In genomic region chr14:65738339-65738738, GRCh38 we compare ENCODE assay signal across 28 cellular contexts.
"Had no signal": no experiment of that assay in that cellular context is flagged by ENCODE, and none has a peak within 500 bp of the region (broad histone marks: within the 10 kb centered on the region; RNA-seq: fewer than 3 reads in every experiment).

No MANE protein-coding gene starts in this region.

- H3K27ac Mint-ChIP-seq: activated CD4-positive, alpha-beta T cell treated with anti-CD3 and anti-CD28 coated beads, Interleukin-2, amount 10 ng/mL, durations not matched to agents 7 days and 5 days; activated CD8-positive, alpha-beta T cell treated with anti-CD3 and anti-CD28 coated beads, Interleukin-2, amount 10 ng/mL, durations not matched to agents 7 days and 5 days; activated naive CD4-positive, alpha-beta T cell treated with anti-CD3 and anti-CD28 coated beads, Interleukin-2, amount 50 U/mL, for 24 hours; activated naive CD8-positive, alpha-beta T cell treated with anti-CD3 and anti-CD28 coated beads, Interleukin-2, amount 10 ng/mL, durations not matched to agents 7 days and 5 days; activated T-cell treated with anti-CD3 and anti-CD28 coated beads, Interleukin-2, amount 50 U/mL, for 24 hours; activated T-helper 2 cell treated with anti-CD3 and anti-CD28 coated beads, Interferon-gamma antibody, Interleukin-2, Interleukin-4, amounts not matched to agents 10 μg/mL and 5 μg/mL and 100 μg/mL, durations not matched to agents 14 hours and 24 hours and 36 hours had no signal

- H3K4me1 ChIP-seq: ascending aorta, Peyer's patch, SJSA1 had no signal

- H3K36me3 ChIP-seq: cardiac muscle cell, SJSA1 had no signal

- DNase-seq: activated CD4-positive, alpha-beta T cell treated with anti-CD3 and anti-CD28 coated beads, Interleukin-2, amount 10 ng/mL, durations not matched to agents 7 days and 5 days; activated CD4-positive, alpha-beta T cell treated with anti-CD3 and anti-CD28 coated beads, Interleukin-2, amount 50 U/mL, for 48 hours; activated CD8-positive, alpha-beta T cell treated with anti-CD3 and anti-CD28 coated beads, Interleukin-2, amount 10 ng/mL, durations not matched to agents 7 days and 5 days; activated gamma-delta T cell; activated naive CD4-positive, alpha-beta T cell treated with Interleukin-2 at 50 U/mL for 16 hours; activated naive CD8-positive, alpha-beta T cell treated with anti-CD3 and anti-CD28 coated beads, Interleukin-2, amount 10 ng/mL, durations not matched to agents 7 days and 5 days; activated T-cell treated with anti-CD3 and anti-CD28 coated beads, Interleukin-2, amount 50 U/mL, for 24 hours; amygdala; NCI-H1048; NCI-H1105 treated with DMSO at 0.1 percent for 48 hours; NCI-H1436; NCI-H1694; NCI-H1930; NCI-H2081 treated with DMSO at 0.1 percent for 48 hours; NCI-H226; NCI-H446 treated with DMSO at 0.1 percent for 48 hours; Peyer's patch; RPMI8226; SHP77 treated with DMSO at 0.1 percent for 48 hours; SW 1271; T-helper 1 cell; T1000 had no signal

- H3K4me3 Mint-ChIP-seq: activated CD4-positive, alpha-beta T cell treated with anti-CD3 and anti-CD28 coated beads, Interleukin-2, amount 10 ng/mL, durations not matched to agents 7 days and 5 days; activated CD8-positive, alpha-beta T cell treated with anti-CD3 and anti-CD28 coated beads, Interleukin-2, amount 10 ng/mL, durations not matched to agents 7 days and 5 days; activated naive CD4-positive, alpha-beta T cell treated with anti-CD3 and anti-CD28 coated beads, Interleukin-2, amount 50 U/mL, for 24 hours; activated naive CD8-positive, alpha-beta T cell treated with anti-CD3 and anti-CD28 coated beads, Interleukin-2, amount 10 ng/mL, durations not matched to agents 7 days and 5 days; activated T-cell treated with anti-CD3 and anti-CD28 coated beads, Interleukin-2, amount 50 U/mL, for 24 hours had no signal

- H3K4me3 ChIP-seq: ascending aorta, cardiac muscle cell, K562, Peyer's patch, SJSA1 had no signal

- H3K27ac ChIP-seq: ascending aorta, cardiac muscle cell, Peyer's patch, SJSA1 had no signal

- H3K27me3 Mint-ChIP-seq: activated CD4-positive, alpha-beta T cell treated with anti-CD3 and anti-CD28 coated beads, Interleukin-2, amount 10 ng/mL, durations not matched to agents 7 days and 5 days; activated naive CD4-positive, alpha-beta T cell treated with anti-CD3 and anti-CD28 coated beads, Interleukin-2, amount 50 U/mL, for 24 hours; activated naive CD8-positive, alpha-beta T cell treated with anti-CD3 and anti-CD28 coated beads, Interleukin-2, amount 10 ng/mL, durations not matched to agents 7 days and 5 days; activated T-cell treated with anti-CD3 and anti-CD28 coated beads, Interleukin-2, amount 50 U/mL, for 24 hours had no signal

- H3K4me1 Mint-ChIP-seq: activated naive CD4-positive, alpha-beta T cell treated with anti-CD3 and anti-CD28 coated beads, Interleukin-2, amount 50 U/mL, for 24 hours; activated naive CD8-positive, alpha-beta T cell treated with anti-CD3 and anti-CD28 coated beads, Interleukin-2, amount 10 ng/mL, durations not matched to agents 7 days and 5 days had no signal

- ATAC-seq: activated CD8-positive, alpha-beta T cell treated with anti-CD3 and anti-CD28 coated beads, Interleukin-2, amount 10 ng/mL, durations not matched to agents 7 days and 5 days; K562 had no signal

- H3K9me3 Mint-ChIP-seq: activated naive CD4-positive, alpha-beta T cell treated with anti-CD3 and anti-CD28 coated beads, Interleukin-2, amount 50 U/mL, for 24 hours; activated T-cell treated with anti-CD3 and anti-CD28 coated beads, Interleukin-2, amount 50 U/mL, for 24 hours; activated T-helper 2 cell treated with anti-CD3 and anti-CD28 coated beads, Interferon-gamma antibody, Interleukin-2, Interleukin-4, amounts not matched to agents 10 μg/mL and 5 μg/mL and 100 μg/mL, durations not matched to agents 14 hours and 24 hours and 36 hours had no signal

- H3K9me3 ChIP-seq: ascending aorta, Peyer's patch, SJSA1 had no signal

- H3K27me3 ChIP-seq: ascending aorta, cardiac muscle cell, Peyer's patch, SJSA1 had no signal
